Comparison of ENCODE assay signal across 15 cellular contexts in genomic region chr10:113128450-113129105, GRCh38.
DNase-seq lines count a peak whose midpoint lies in the region; TF ChIP-seq lines count a peak whose summit lies in the region.
"Had no signal": no experiment of that assay in that cellular context is flagged by ENCODE, and none has a peak within 500 bp of the region (broad histone marks: within the 10 kb centered on the region; RNA-seq: fewer than 3 reads in every experiment).

No MANE protein-coding gene starts in this region.

- H3K4me1 ChIP-seq in right atrium auricular region (peaks cover 0 to 18% of the 10 kb centered on the region in 2 donors), fibroblast of lung (ENCODE audit: control insufficient read depth, extremely low read depth, insufficient read depth, low read length) (peaks cover 12% of the 10 kb centered on the region), neuronal stem cell (ENCODE audit: control insufficient read depth in 2 of 2, insufficient read depth in 1 of 2, low read depth in 1 of 2, low read length in 2 of 2) (peaks cover 36 to 61% of the 10 kb centered on the region in 2 donors), vagina (peaks cover 20% of the 10 kb centered on the region), SK-N-SH (ENCODE audit: control insufficient read depth in 1 of 2, insufficient read depth in 2 of 2, low read depth in 1 of 2, low read length in 1 of 2) (peaks cover 2 to 22% of the 10 kb centered on the region in 2 experiments; a peak in 3 of 4 replicates)
- H3K4me1 ChIP-seq: parathyroid adenoma had no signal

- H2BK5ac ChIP-seq in neuronal stem cell (ENCODE audit: low read length): no peak overlapping the region

- intact Hi-C loops in cardiac septum (cut with DNase I) (loop anchor here (5.0 to 10.0 kb wide), 3 partner anchors 176 to 654 kb away; partner anchors contain the start of gene TCF7L2), vagina (cut with DNase I) (loop anchor here (10.0 kb wide), 2 partner anchors 174 to 256 kb away; partner anchors contain the start of gene TCF7L2)

- H3K27me3 ChIP-seq in right atrium auricular region (no peaks in the 10 kb centered on the region), fibroblast of lung (ENCODE audit: control insufficient read depth, insufficient read depth, low read length) (no peaks in the 10 kb centered on the region), neuronal stem cell (ENCODE audit: control insufficient read depth in 3 of 3, insufficient read depth in 3 of 3, low read depth in 1 of 3, low read length in 3 of 3) (no peaks in the 10 kb centered on the region), vagina (no peaks in the 10 kb centered on the region), SK-N-SH (ENCODE audit: insufficient read depth) (no peaks in the 10 kb centered on the region)

- peak overlapping the region; percentile 49 to 69 for H3K27ac ChIP-seq in right atrium auricular region
- H3K27ac ChIP-seq in fibroblast of lung (ENCODE audit: insufficient read depth, low read length): no peak overlapping the region
- H3K27ac ChIP-seq in neuronal stem cell (replicated peaks; ENCODE audit: low read length): peak overlapping the region; percentile 88
- H3K27ac ChIP-seq in vagina: peak overlapping the region; percentile 7
- H3K27ac ChIP-seq in SK-N-SH (ENCODE audit: low read depth in 2 of 2, low read length in 1 of 2): no peak overlapping the region
- H3K27ac ChIP-seq: parathyroid adenoma had no signal

- H4K91ac ChIP-seq in neuronal stem cell (ENCODE audit: low read depth, low read length, poor library complexity): no peak overlapping the region

- H3K36me3 ChIP-seq in right atrium auricular region (no peaks in the 10 kb centered on the region), fibroblast of lung (ENCODE audit: control insufficient read depth, insufficient read depth, low read length) (no peaks in the 10 kb centered on the region), neuronal stem cell (replicated peaks in 1 of 2; ENCODE audit: control insufficient read depth in 2 of 2, insufficient read depth in 2 of 2, low read length in 2 of 2) (no peaks in the 10 kb centered on the region), vagina (no peaks in the 10 kb centered on the region), SK-N-SH (replicated peaks in 1 of 2; ENCODE audit: control insufficient read depth in 1 of 2, insufficient read depth in 2 of 2, low read length in 1 of 2) (no peaks in the 10 kb centered on the region)

- H2BK15ac ChIP-seq in neuronal stem cell (ENCODE audit: low read length): no peak overlapping the region

- H4K20me1 ChIP-seq in fibroblast of lung (ENCODE audit: control insufficient read depth, extremely low read depth, insufficient read depth, low read length): no peaks in the 10 kb centered on the region
- H4K20me1 ChIP-seq in SK-N-SH (ENCODE audit: insufficient read depth): no peaks in the 10 kb centered on the region

- H3K9me2 ChIP-seq in SK-N-SH: no peaks in the 10 kb centered on the region

- H3K9ac ChIP-seq in fibroblast of lung (ENCODE audit: insufficient read depth, low read length): no peak overlapping the region
- no peak overlapping the region for H3K9ac ChIP-seq in neuronal stem cell (ENCODE audit: low read depth, low read length, poor library complexity)
- no peak overlapping the region for H3K9ac ChIP-seq in SK-N-SH
- H3K9ac ChIP-seq: parathyroid adenoma had no signal

- no peak overlapping the region for H2AK5ac ChIP-seq in neuronal stem cell (ENCODE audit: low read depth, low read length)

- peak overlapping the region; percentile 65 for H3K4me2 ChIP-seq in fibroblast of lung (ENCODE audit: extremely low read depth, insufficient read depth, low read length)
- H3K4me2 ChIP-seq in neuronal stem cell (ENCODE audit: insufficient read depth, low read length, poor library complexity, severe bottlenecking): peak overlapping the region; percentile 29
- H3K4me2 ChIP-seq in SK-N-SH: no peak overlapping the region

- H3K4me3 ChIP-seq in right atrium auricular region: peak overlapping the region in 1 of 2 donors; percentile 21
- H3K4me3 ChIP-seq in fibroblast of lung (replicated peaks in 1 of 4; ENCODE audit: control extremely low read depth in 1 of 4, insufficient read depth in 1 of 4, low read depth in 3 of 4, low read length in 4 of 4): peak overlapping the region in 1 of 4 experiments; percentile 12
- H3K4me3 ChIP-seq in neuronal stem cell (ENCODE audit: low read length in 2 of 2): peak overlapping the region in 1 of 2 donors; percentile 28
- no peak overlapping the region for H3K4me3 ChIP-seq in vagina
- H3K4me3 ChIP-seq in SK-N-SH (ENCODE audit: low read depth in 2 of 2, low read length in 1 of 2): no peak overlapping the region

- DNase-seq in right atrium auricular region (ENCODE audit: low spot score) (no peak), cardiac septum (ENCODE audit: low spot score) (no peak), fibroblast of lung (ENCODE audit: low read depth in 2 of 2) (no peak), neuronal stem cell (ENCODE audit: low spot score) (peak; percentile 44), vagina (ENCODE audit: extremely low spot score in 2 of 2) (no peak), D341Med (ENCODE audit: low spot score) (no peak), SK-N-SH (no peak)
- no peak for DNase-seq in stimulated activated CD4-positive, alpha-beta T cell treated with anti-CD3 and anti-CD28 coated beads, Interleukin-1b, Interleukin-23, amount 100 ng/mL, for 48 hours
- DNase-seq: activated CD8-positive, alpha-beta memory T cell treated with anti-CD3 and anti-CD28 coated beads for 24 hours; Karpas-422; NCI-H1417 treated with DMSO at 0.1 percent for 48 hours; SHP77; stimulated activated CD4-positive, alpha-beta T cell treated with anti-CD3 and anti-CD28 coated beads, Interleukin-12 subunit alpha, Interleukin-12 subunit beta, amount 100 ng/mL, for 4 hours; stimulated activated naive CD4-positive, alpha-beta T cell had no signal

- H3F3A ChIP-seq in SK-N-SH (replicated peaks; ENCODE audit: insufficient read depth): peaks cover 5% of the 10 kb centered on the region

- no peak overlapping the region for H2BK12ac ChIP-seq in neuronal stem cell (ENCODE audit: low read length)

- TF ChIP-seq POLR2A in vagina (IDR thresholded peaks at IDR 0.05): no peak

- no peak for TF ChIP-seq RAD21 in SK-N-SH (IDR thresholded peaks at IDR 0.05; ENCODE audit: low read length)

- no peak for TF ChIP-seq EP300 in SK-N-SH (IDR thresholded peaks at IDR 0.05; ENCODE audit: borderline replicate concordance in 1 of 2, low read depth in 1 of 2, low read length in 1 of 2)

- H3K14ac ChIP-seq in neuronal stem cell (ENCODE audit: low read length): no peak overlapping the region

- WGBS in neuronal stem cell (ENCODE audit: extremely low coverage in 2 of 2, insufficient read length in 2 of 2, insufficient replicate concordance in 1 of 2), 2 donors: no CpG with 5 or more reads among the region's 11 CpGs
- WGBS in SK-N-SH (ENCODE audit: low lambda C conversion rate): 95% methylated on average over 11 of the region's 11 CpGs

- H3K23ac ChIP-seq in neuronal stem cell (ENCODE audit: low read depth, low read length, poor library complexity): no peak overlapping the region

- no peak overlapping the region for H4K8ac ChIP-seq in neuronal stem cell (ENCODE audit: low read depth, low read length)

- no peak overlapping the region for H2AFZ ChIP-seq in fibroblast of lung (ENCODE audit: low read length)
- no peak overlapping the region for H2AFZ ChIP-seq in neuronal stem cell (ENCODE audit: low read length)
- no peak overlapping the region for H2AFZ ChIP-seq in SK-N-SH (ENCODE audit: low read depth)
- H2AFZ ChIP-seq: parathyroid adenoma had no signal

- H3K18ac ChIP-seq in neuronal stem cell (ENCODE audit: low read length): peak overlapping the region; percentile 76

- POLR2A ChIA-PET in SK-N-SH (lab: Yijun Ruan, JAX): no interaction called here

- CTCF ChIA-PET in SK-N-SH (lab: Yijun Ruan, JAX): interaction anchor here (0.6 to 2.8 kb wide), 6 partner anchors 8 to 325 kb away, joined by 3 to 21 read pairs (median 6); no protein-coding TSS in a partner anchor

- H3K9me3 ChIP-seq in right atrium auricular region (no peaks in the 10 kb centered on the region), fibroblast of lung (ENCODE audit: control insufficient read depth, insufficient read depth, low read depth, low read length) (no peaks in the 10 kb centered on the region), neuronal stem cell (replicated peaks in 1 of 2; ENCODE audit: control insufficient read depth in 2 of 2, insufficient read depth in 1 of 2, low read depth in 1 of 2, low read length in 2 of 2) (no peaks in the 10 kb centered on the region), vagina (no peaks in the 10 kb centered on the region), SK-N-SH (no peaks in the 10 kb centered on the region)

- no peak overlapping the region for H2BK120ac ChIP-seq in neuronal stem cell (ENCODE audit: low read depth, low read length)

- no peak overlapping the region for H3K4ac ChIP-seq in neuronal stem cell (ENCODE audit: low read length)

- no peaks in the 10 kb centered on the region for H3K79me2 ChIP-seq in fibroblast of lung (ENCODE audit: control insufficient read depth, insufficient read depth, low read length)
- H3K79me2 ChIP-seq in SK-N-SH (ENCODE audit: insufficient read depth): peaks cover 16% of the 10 kb centered on the region
- H3K79me2 ChIP-seq: parathyroid adenoma had no signal

- TF ChIP-seq CTCF in right atrium auricular region (IDR thresholded peaks at IDR 0.05) (no peak), fibroblast of lung (conservative IDR thresholded peaks at IDR 0.05 in 1 of 2, IDR thresholded peaks at IDR 0.05 in 1 of 2; ENCODE audit: low read depth in 1 of 2, low read length in 2 of 2) (no peak), vagina (IDR thresholded peaks at IDR 0.05) (no peak), SK-N-SH (IDR thresholded peaks at IDR 0.05) (no peak)

- H3K79me1 ChIP-seq in neuronal stem cell (ENCODE audit: low read depth, low read length): no peaks in the 10 kb centered on the region

TF ChIP-seq in SK-N-SH, 30 proteins besides CTCF, POLR2A, EP300 and RAD21:
- TF ChIP-seq RXRA (IDR thresholded peaks at IDR 0.05; ENCODE audit: borderline replicate concordance, low read depth): no peak

Comparison
In these comparisons a context has a peak if more than half of its experiments do, and no peak if none do; other contexts are left out.
1. H3K27ac ChIP-seq: peak in right atrium auricular region (2 of 2), neuronal stem cell (single experiment) and vagina (single experiment); none in fibroblast of lung (single experiment) and SK-N-SH (0 of 2).